2 cellular contexts compared by ENCODE assay signal in the genomic region with DNA sequence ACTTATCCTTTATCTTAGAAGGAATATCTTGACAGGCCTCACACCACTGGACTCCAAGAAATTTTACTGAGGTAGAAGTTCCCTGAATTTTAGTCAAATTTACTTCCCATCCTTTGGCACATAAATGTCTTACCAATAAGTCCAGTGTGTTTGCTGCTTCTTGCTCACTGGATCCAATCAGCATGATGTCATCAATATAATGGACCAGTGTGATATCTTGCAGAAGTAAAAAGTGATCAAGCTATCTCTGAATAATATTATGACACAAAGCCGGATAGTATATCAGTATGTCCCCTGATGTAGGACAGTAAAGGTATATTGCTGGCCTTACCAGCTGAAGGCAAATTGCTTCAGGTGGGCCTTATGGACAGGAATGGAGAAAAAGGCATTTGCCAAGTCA.
A peak's percentile ranks its signal among the peaks of the same experiment; 100 is the strongest.
TF ChIP-seq lines count a peak whose summit lies in the region.

No MANE protein-coding gene starts in this region.

TF ChIP-seq in HepG2, 621 proteins besides CTCF, POLR2A, EP300 and RAD21:
- TF ChIP-seq ATF7 (IDR thresholded peaks at IDR 0.05) (peak; percentile 90), ATF7 (CRISPR knock-in tag; IDR thresholded peaks at IDR 0.05) (no peak), ERF (CRISPR knock-in tag; IDR thresholded peaks at IDR 0.05) (no peak)
TF ChIP-seq in HepG2: peak in this region for 1.

TF ChIP-seq in K562, 482 proteins besides CTCF, POLR2A, EP300 and RAD21:
- TF ChIP-seq, protein P1, sequence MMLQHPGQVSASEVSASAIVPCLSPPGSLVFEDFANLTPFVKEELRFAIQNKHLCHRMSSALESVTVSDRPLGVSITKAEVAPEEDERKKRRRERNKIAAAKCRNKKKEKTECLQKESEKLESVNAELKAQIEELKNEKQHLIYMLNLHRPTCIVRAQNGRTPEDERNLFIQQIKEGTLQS (IDR thresholded peaks at IDR 0.05) = peak; percentile 64
- TF ChIP-seq, protein P1 (CRISPR knock-in tag; conservative IDR thresholded peaks at IDR 0.05) = no peak
- no peak for TF ChIP-seq ZNF23 (CRISPR knock-in tag; IDR thresholded peaks at IDR 0.05)
